Comparison of ENCODE assay signal across 13 cellular contexts in genomic region chr1:4060850-4061249, GRCh38.
"Had no signal": no experiment of that assay in that cellular context is flagged by ENCODE, and none has a peak within 500 bp of the region (broad histone marks: within the 10 kb centered on the region; RNA-seq: fewer than 3 reads in every experiment).

No MANE protein-coding gene starts in this region.

- FAIRE-seq: frontal cortex had no signal

- DNase-seq: activated naive CD4-positive, alpha-beta T cell treated with anti-CD3 and anti-CD28 coated beads, Interleukin-2, amount 50 U/mL, for 16 hours; activated T-cell treated with anti-CD3 and anti-CD28 coated beads, Interleukin-2, amount 50 U/mL, for 1 hour; dermis blood vessel endothelial cell; heart left ventricle; immature natural killer cell; spleen; T-helper 9 cell; upper lobe of right lung had no signal

- H3K36me3 ChIP-seq: heart left ventricle, prostate gland, spleen, suprapubic skin, upper lobe of right lung had no signal

- H3K27me3 ChIP-seq: upper lobe of right lung had no signal

- H3K4me1 ChIP-seq: heart left ventricle, prostate gland, spleen, suprapubic skin, upper lobe of right lung had no signal

- ATAC-seq: activated CD4-positive, CD25-positive, alpha-beta regulatory T cell treated with anti-CD3 and anti-CD28 coated beads, Interleukin-2, amount 50 U/mL, for 24 hours; heart left ventricle; sciatic nerve had no signal

- H3K4me3 ChIP-seq: heart left ventricle, prostate gland, spleen, suprapubic skin, upper lobe of right lung had no signal

- H3K9me3 ChIP-seq: heart left ventricle, prostate gland, suprapubic skin, upper lobe of right lung had no signal

- H3K27ac ChIP-seq: heart left ventricle, prostate gland, spleen, suprapubic skin, upper lobe of right lung had no signal
